Comparison of ENCODE assay signal across 17 cellular contexts in genomic region chr7:19572566-19572965, GRCh38.
"Had no signal": no experiment of that assay in that cellular context is flagged by ENCODE, and none has a peak within 500 bp of the region (broad histone marks: within the 10 kb centered on the region; RNA-seq: fewer than 3 reads in every experiment).

No MANE protein-coding gene starts in this region.

- H3K27me3 Mint-ChIP-seq: activated CD4-positive, alpha-beta memory T cell treated with anti-CD3 and anti-CD28 coated beads, Interleukin-2, amount 10 ng/mL, durations not matched to agents 7 days and 5 days; effector memory CD8-positive, alpha-beta T cell had no signal

- ATAC-seq: activated T-cell treated with anti-CD3 and anti-CD28 coated beads, Interleukin-2, amount 50 U/mL, for 4 hours; effector memory CD8-positive, alpha-beta T cell; sciatic nerve; WTC11 had no signal

- H3K27ac Mint-ChIP-seq: activated CD4-positive, alpha-beta memory T cell treated with anti-CD3 and anti-CD28 coated beads, Interleukin-2, amount 10 ng/mL, durations not matched to agents 7 days and 5 days; effector memory CD8-positive, alpha-beta T cell; WTC11 had no signal

- H3K4me3 Mint-ChIP-seq: activated CD4-positive, alpha-beta memory T cell treated with anti-CD3 and anti-CD28 coated beads, Interleukin-2, amount 10 ng/mL, durations not matched to agents 7 days and 5 days; activated T-cell treated with anti-CD3 and anti-CD28 coated beads, Interleukin-2, amount 50 U/mL, for 4 hours; effector memory CD8-positive, alpha-beta T cell; WTC11 had no signal

- H3K9me3 Mint-ChIP-seq: activated CD4-positive, alpha-beta memory T cell treated with anti-CD3 and anti-CD28 coated beads, Interleukin-2, amount 10 ng/mL, durations not matched to agents 7 days and 5 days; WTC11 had no signal

- H3K4me1 Mint-ChIP-seq: activated CD4-positive, alpha-beta memory T cell treated with anti-CD3 and anti-CD28 coated beads, Interleukin-2, amount 10 ng/mL, durations not matched to agents 7 days and 5 days; WTC11 had no signal

- DNase-seq: activated CD4-positive, alpha-beta memory T cell treated with anti-CD3 and anti-CD28 coated beads, Interleukin-2, amount 10 ng/mL, durations not matched to agents 7 days and 5 days; activated CD4-positive, alpha-beta T cell treated with anti-CD3 and anti-CD28 coated beads for 4 hours; activated effector memory CD4-positive, alpha-beta T cell treated with Interleukin-2 at 50 U/mL for 16 hours; activated naive CD4-positive, alpha-beta T cell treated with anti-CD3 and anti-CD28 coated beads, Interleukin-2, amount 50 U/mL, for 16 hours; activated T-cell treated with anti-CD3 and anti-CD28 coated beads, Interleukin-2, amount 50 U/mL, for 4 hours; amygdala; dermis blood vessel endothelial cell; effector memory CD8-positive, alpha-beta T cell; foreskin fibroblast; hypothalamus; kidney glomerular epithelial cell; midbrain; stimulated activated CD4-positive, alpha-beta T cell treated with anti-CD3 and anti-CD28 coated beads, Interleukin-12 subunit alpha, Interleukin-12 subunit beta, amount 100 ng/mL, for 4 hours; stimulated activated CD4-positive, alpha-beta T cell treated with anti-CD3 and anti-CD28 coated beads, Interleukin-2, amount 100 ng/mL, for 24 hours; T-helper 2 cell had no signal

- H3K36me3 Mint-ChIP-seq: WTC11 had no signal
